In the genomic region with DNA sequence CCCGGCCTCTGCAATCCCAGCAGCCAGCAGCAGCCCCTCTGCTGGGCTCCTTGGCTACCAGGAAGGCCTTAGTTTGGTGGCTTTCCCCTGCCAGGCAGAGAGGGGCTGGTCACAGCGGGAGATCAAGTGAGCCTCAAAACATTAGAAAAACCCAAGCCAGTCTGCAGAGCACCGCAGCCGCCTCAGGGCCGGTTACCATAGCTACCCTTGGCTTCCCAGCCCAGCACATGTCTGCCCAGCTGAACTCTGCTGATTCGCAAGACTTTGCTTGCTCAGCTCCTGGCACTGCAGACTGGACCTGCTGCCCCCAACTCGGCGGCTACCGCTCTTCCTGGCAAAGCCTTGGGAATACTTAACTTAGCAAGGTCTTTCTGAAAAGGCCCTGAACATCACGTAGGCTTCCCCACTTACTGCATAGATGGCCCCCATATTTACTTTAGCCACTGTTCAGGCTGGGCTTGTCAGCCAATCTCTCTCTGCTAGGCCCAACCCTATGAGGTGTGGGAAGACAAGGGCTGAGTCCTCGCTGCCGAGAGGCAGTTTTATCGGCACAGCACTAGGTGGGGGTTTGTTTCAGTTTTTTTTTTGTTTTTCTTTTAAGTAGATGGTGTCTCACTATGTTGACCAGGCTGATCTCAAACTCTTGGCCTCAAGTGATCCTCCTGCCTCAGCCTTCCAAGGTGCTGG, we compare ENCODE assay signal across 9 cellular contexts. TPM values are rescaled to one million over a fixed set of nuclear protein-coding genes. Genes with fewer than 3 reads are reported as not detected.
DNase-seq lines count a peak whose midpoint lies in the region; ATAC-seq, FAIRE-seq and TF ChIP-seq lines count a peak whose summit lies in the region.
"Had no signal": no experiment of that assay in that cellular context is flagged by ENCODE, and none has a peak within 500 bp of the region (broad histone marks: within the 10 kb centered on the region; RNA-seq: fewer than 3 reads in every experiment).

No MANE protein-coding gene starts in this region.

- no peak for TF ChIP-seq POLR2A in GM12891 (IDR thresholded peaks at IDR 0.05; ENCODE audit: low read depth, low read length)

- no peaks in the 10 kb centered on the region for H3K27me3 ChIP-seq in foreskin keratinocyte

- H3K27ac ChIP-seq in foreskin keratinocyte = no peak overlapping the region

- TF ChIP-seq CTCF in foreskin keratinocyte (conservative IDR thresholded peaks at IDR 0.05) = no peak

- DNase-seq in GM04503 (ENCODE audit: low read depth) = peak; percentile 51
- peak; percentile 32 to 76 for DNase-seq in foreskin keratinocyte
- DNase-seq in posterior cingulate gyrus = peak in 8 of 10 donors; percentile 56 to 97 (median 74)
- DNase-seq in stimulated activated CD8-positive, alpha-beta memory T cell treated with anti-CD3 and anti-CD28 coated beads, Interleukin-4, amount 100 ng/mL, for 48 hours = no peak
- DNase-seq in CD1c-positive myeloid dendritic cell (ENCODE audit: extremely low spot score) = no peak
- no peak for DNase-seq in GM12891 (ENCODE audit: insufficient read length, low spot score)

- FAIRE-seq in GM12891 (lab: Jason Lieb, UNC) = no peak
- FAIRE-seq: frontal cortex had no signal

- ATAC-seq in foreskin keratinocyte (peak; percentile 92), HG03457 (IDR thresholded peaks at IDR 0.05; ENCODE audit: unreplicated experiment) (no peak)

- peaks cover 17% of the 10 kb centered on the region for H3K4me1 ChIP-seq in foreskin keratinocyte

- intact Hi-C loops in posterior cingulate gyrus (cut with DNase I) = loop anchor here (5.0 kb wide), 1 partner anchor 33 kb away; no protein-coding TSS in a partner anchor

TF ChIP-seq in PFSK-1, 5 proteins besides CTCF, POLR2A, EP300 and RAD21:
- TF ChIP-seq SIN3A (IDR thresholded peaks at IDR 0.05; ENCODE audit: borderline replicate concordance, insufficient read depth, low read length) = no peak
- no peak for TF ChIP-seq TAF1 (IDR thresholded peaks at IDR 0.05; ENCODE audit: borderline replicate concordance, insufficient read depth, low read length)
- 0 out of 2 replicates have a peak, but pooled peaks have one; percentile 20 for TF ChIP-seq POLR2AphosphoS5 (IDR thresholded peaks at IDR 0.05; ENCODE audit: low read depth, low read length)

TF ChIP-seq in GM12891, 5 proteins besides CTCF, POLR2A, EP300 and RAD21:
- TF ChIP-seq POLR2AphosphoS5 (IDR thresholded peaks at IDR 0.05; ENCODE audit: low read depth, low read length) (no peak), POU2F2 (IDR thresholded peaks at IDR 0.05; ENCODE audit: low read depth, low read length) (no peak), TAF1 (IDR thresholded peaks at IDR 0.05; ENCODE audit: low read depth, low read length) (no peak), PAX5 (IDR thresholded peaks at IDR 0.05; ENCODE audit: insufficient read depth, low read length, severe bottlenecking) (no peak), SPI1 (IDR thresholded peaks at IDR 0.05; ENCODE audit: low read depth, low read length) (no peak)

RNA-seq across cellular contexts. Expression of a gene that starts 28.6 kb away (rescaled TPM):
- polyA plus RNA-seq in PFSK-1 (2012; ENCODE audit: insufficient read length, low read depth) = 2.2 TPM
- 33.9 and 57.3 TPM in 2 replicates for total RNA-seq in foreskin keratinocyte
- polyA plus RNA-seq in foreskin keratinocyte = 19.0 and 33.0 TPM in 2 replicates
- polyA plus RNA-seq in GM12891 (2012; ENCODE audit: low read depth, missing spikeins) = 0.24 TPM

RNA-seq across cellular contexts. Expression of a gene that starts 34.2 kb away (rescaled TPM):
- polyA plus RNA-seq in PFSK-1 (2012; ENCODE audit: insufficient read length, low read depth) = 7.3 TPM
- total RNA-seq in foreskin keratinocyte = 22.8 and 24.5 TPM in 2 replicates
- 4.6 and 5.3 TPM in 2 replicates for polyA plus RNA-seq in foreskin keratinocyte
- 5.1 TPM for polyA plus RNA-seq in GM12891 (2012; ENCODE audit: low read depth, missing spikeins)

RNA-seq across cellular contexts. Expression of a gene that starts 35.0 kb away (rescaled TPM):
- polyA plus RNA-seq in PFSK-1 (2012; ENCODE audit: insufficient read length, low read depth) = not detected
- not detected in 2 replicates for total RNA-seq in foreskin keratinocyte
- polyA plus RNA-seq in foreskin keratinocyte = not detected in 2 replicates
- 0.21 TPM for polyA plus RNA-seq in GM12891 (2012; ENCODE audit: low read depth, missing spikeins)
- total RNA-seq: frontal cortex had no signal

RNA-seq across cellular contexts. Expression of a gene that starts 54.1 kb away (rescaled TPM):
- polyA plus RNA-seq in PFSK-1 (2012; ENCODE audit: insufficient read length, low read depth) = 3.3 TPM
- total RNA-seq in foreskin keratinocyte = 19.8 and 34.3 TPM in 2 replicates
- 25.1 and 40.1 TPM in 2 replicates for polyA plus RNA-seq in foreskin keratinocyte
- 0.46 TPM for polyA plus RNA-seq in GM12891 (2012; ENCODE audit: low read depth, missing spikeins)

RNA-seq across cellular contexts. Expression of a gene that starts 59.7 kb away (rescaled TPM):
- polyA plus RNA-seq in PFSK-1 (2012; ENCODE audit: insufficient read length, low read depth) = 40.6 TPM
- total RNA-seq in foreskin keratinocyte = 14.6 and 15.3 TPM in 2 replicates
- 13.4 and 14.7 TPM in 2 replicates for polyA plus RNA-seq in foreskin keratinocyte
- polyA plus RNA-seq in GM12891 (2012; ENCODE audit: low read depth, missing spikeins) = 14.1 TPM

Comparison
In these comparisons a context has a peak if more than half of its experiments do, and no peak if none do; other contexts are left out.
1. DNase-seq: peak in GM04503 (single experiment), foreskin keratinocyte (2 of 2) and posterior cingulate gyrus (8 of 10); none in stimulated activated CD8-positive, alpha-beta memory T cell treated with anti-CD3 and anti-CD28 coated beads, Interleukin-4, amount 100 ng/mL, for 48 hours (single experiment), CD1c-positive myeloid dendritic cell (single experiment) and GM12891 (single experiment).